8 cellular contexts compared by ENCODE assay signal in genomic region chr6:158660331-158660730, GRCh38. TPM values are rescaled to one million over a fixed set of nuclear protein-coding genes. Genes with fewer than 3 reads are reported as not detected.
A peak's percentile ranks its signal among the peaks of the same experiment; 100 is the strongest.
DNase-seq lines count a peak whose midpoint lies in the region; ATAC-seq, FAIRE-seq and TF ChIP-seq lines count a peak whose summit lies in the region.

No MANE protein-coding gene starts in this region.

- DNase-seq in activated T-helper 1 cell treated with Interleukin-2 at 50 U/mL for 16 hours (ENCODE audit: low read depth), result peak; percentile 31
- DNase-seq in activated T-helper 1 cell treated with anti-CD3 and anti-CD28 coated beads, Interleukin-12 subunit alpha, Interleukin-12 subunit beta, Interleukin-2, Interleukin-4 antibody, amounts not matched to agents 30 ng/mL and 10 ng/mL and 1 ng/mL, durations not matched to agents 14 hours and 24 hours and 36 hours (ENCODE audit: low spot score), result no peak
- peak; percentile 51 for DNase-seq in choroid plexus epithelial cell (ENCODE audit: low read depth)
- DNase-seq in pancreas, result peak in 1 of 6 donors; percentile 37
- no peak for DNase-seq in C1 segment of cervical spinal cord (lab: John Stamatoyannopoulos, UW)

- no peak overlapping the region for H3K9ac ChIP-seq in SU-DHL-6 (ENCODE audit: low read length)

- no peaks in the 10 kb centered on the region for H3K36me3 ChIP-seq in SU-DHL-6 (ENCODE audit: low read length)
- H3K36me3 ChIP-seq in pancreas, result no peaks in the 10 kb centered on the region

- H3K4me3 ChIP-seq in SU-DHL-6 (ENCODE audit: insufficient read depth, low read length, poor library complexity, severe bottlenecking) (no peak overlapping the region), choroid plexus epithelial cell (ENCODE audit: low read depth, low read length) (no peak overlapping the region), pancreas (no peak overlapping the region)

- WGBS in pancreas, 2 donors, result 24 to 28% methylated on average over 10 of the region's 10 CpGs

- H3K27ac ChIP-seq in SU-DHL-6 (ENCODE audit: low read depth, low read length), result no peak overlapping the region
- H3K27ac ChIP-seq in pancreas, result no peak overlapping the region

- no peaks in the 10 kb centered on the region for H3K9me3 ChIP-seq in SU-DHL-6 (ENCODE audit: insufficient read depth, low read length)
- no peaks in the 10 kb centered on the region for H3K9me3 ChIP-seq in pancreas

- H3K27me3 ChIP-seq in SU-DHL-6 (ENCODE audit: low read length), result no peaks in the 10 kb centered on the region
- H3K27me3 ChIP-seq in pancreas, result no peaks in the 10 kb centered on the region

- no peaks in the 10 kb centered on the region for H3F3A ChIP-seq in SU-DHL-6 (ENCODE audit: insufficient read depth)

- H3K4me1 Mint-ChIP-seq in activated T-helper 1 cell treated with anti-CD3 and anti-CD28 coated beads, Interleukin-12 subunit alpha, Interleukin-12 subunit beta, Interleukin-2, Interleukin-4 antibody, amounts not matched to agents 30 ng/mL and 10 ng/mL and 1 ng/mL, durations not matched to agents 14 hours and 24 hours and 36 hours (ENCODE audit: low read depth), result peaks cover 46% of the 10 kb centered on the region

- peak; percentile 41; the same call in 1 of the 2 replicates for TF ChIP-seq CTCF in LNCAP (IDR thresholded peaks at IDR 0.05)
- TF ChIP-seq CTCF in SU-DHL-6 (IDR thresholded peaks at IDR 0.05; ENCODE audit: insufficient read depth, low read length, poor library complexity, severe bottlenecking), result peak; percentile 59
- peak; percentile 80 for TF ChIP-seq CTCF in choroid plexus epithelial cell (conservative IDR thresholded peaks at IDR 0.05; ENCODE audit: low read depth, low read length)
- peak in 2 of 4 donors; percentile 48 to 60 for TF ChIP-seq CTCF in pancreas (IDR thresholded peaks at IDR 0.05)

- H3K79me2 ChIP-seq in SU-DHL-6 (ENCODE audit: insufficient read depth, low read length), result no peaks in the 10 kb centered on the region

- no peak overlapping the region for H2AFZ ChIP-seq in SU-DHL-6 (ENCODE audit: low read depth, low read length, severe bottlenecking)

- H3K27me3 Mint-ChIP-seq in activated T-helper 1 cell treated with anti-CD3 and anti-CD28 coated beads, Interleukin-12 subunit alpha, Interleukin-12 subunit beta, Interleukin-2, Interleukin-4 antibody, amounts not matched to agents 30 ng/mL and 10 ng/mL and 1 ng/mL, durations not matched to agents 14 hours and 24 hours and 36 hours (ENCODE audit: insufficient read depth), result no peaks in the 10 kb centered on the region

- peak; percentile 77 to 86 (median 80) for ATAC-seq in pancreas
- ATAC-seq in HG02763 (IDR thresholded peaks at IDR 0.05; ENCODE audit: unreplicated experiment), result no peak

- peaks cover 60% of the 10 kb centered on the region for H3K36me3 Mint-ChIP-seq in activated T-helper 1 cell treated with anti-CD3 and anti-CD28 coated beads, Interleukin-12 subunit alpha, Interleukin-12 subunit beta, Interleukin-2, Interleukin-4 antibody, amounts not matched to agents 30 ng/mL and 10 ng/mL and 1 ng/mL, durations not matched to agents 14 hours and 24 hours and 36 hours (ENCODE audit: low read depth)

- no peak overlapping the region for H3K4me3 Mint-ChIP-seq in activated T-helper 1 cell treated with anti-CD3 and anti-CD28 coated beads, Interleukin-12 subunit alpha, Interleukin-12 subunit beta, Interleukin-2, Interleukin-4 antibody, amounts not matched to agents 30 ng/mL and 10 ng/mL and 1 ng/mL, durations not matched to agents 14 hours and 24 hours and 36 hours

- no peaks in the 10 kb centered on the region for H3K4me1 ChIP-seq in pancreas

- H3K27ac Mint-ChIP-seq in activated T-helper 1 cell treated with anti-CD3 and anti-CD28 coated beads, Interleukin-12 subunit alpha, Interleukin-12 subunit beta, Interleukin-2, Interleukin-4 antibody, amounts not matched to agents 30 ng/mL and 10 ng/mL and 1 ng/mL, durations not matched to agents 14 hours and 24 hours and 36 hours, result no peak overlapping the region

- FAIRE-seq in pancreas (lab: Jason Lieb, UNC), result no peak

- no peaks in the 10 kb centered on the region for H3K9me2 ChIP-seq in SU-DHL-6 (replicated peaks; ENCODE audit: insufficient read depth, low read length)

- intact Hi-C loops in activated T-helper 1 cell treated with anti-CD3 and anti-CD28 coated beads, Interleukin-12 subunit alpha, Interleukin-12 subunit beta, Interleukin-2, Interleukin-4 antibody, amounts not matched to agents 30 ng/mL and 10 ng/mL and 1 ng/mL, durations not matched to agents 14 hours and 24 hours and 36 hours (cut with micrococcal nuclease), result loop anchor here (1.0 kb wide), 1 partner anchor 31 kb away; no protein-coding TSS in a partner anchor
- intact Hi-C loops in pancreas (cut with DNase I), result no loop called here

- no peaks in the 10 kb centered on the region for H4K20me1 ChIP-seq in SU-DHL-6 (ENCODE audit: low read depth, low read length)

- H3K4me2 ChIP-seq in SU-DHL-6 (ENCODE audit: low read depth, low read length, poor library complexity, severe bottlenecking), result no peak overlapping the region

- H3K9me3 Mint-ChIP-seq in activated T-helper 1 cell treated with anti-CD3 and anti-CD28 coated beads, Interleukin-12 subunit alpha, Interleukin-12 subunit beta, Interleukin-2, Interleukin-4 antibody, amounts not matched to agents 30 ng/mL and 10 ng/mL and 1 ng/mL, durations not matched to agents 14 hours and 24 hours and 36 hours, result no peaks in the 10 kb centered on the region

RNA-seq across cellular contexts. Expression of gene SYTL3, which starts 10.5 kb away (rescaled TPM):
- 123 and 139 TPM in 2 replicates for total RNA-seq in activated T-helper 1 cell treated with anti-CD3 and anti-CD28 coated beads, Interleukin-12 subunit alpha, Interleukin-12 subunit beta, Interleukin-2, Interleukin-4 antibody, amounts not matched to agents 30 ng/mL and 10 ng/mL and 1 ng/mL, durations not matched to agents 14 hours and 24 hours and 36 hours
- 1 to 10 TPM in 2 of 6 donors, under 1 TPM in 4; 0.28 to 1.9 (median 0.83) TPM for total RNA-seq in pancreas
- polyA plus RNA-seq in pancreas, result 1 to 10 TPM in 1 of 2 donors, under 1 TPM in 1; 0.57 to 1.6 TPM

RNA-seq across cellular contexts. Expression of gene DYNLT1, which starts 15.8 kb away (rescaled TPM):
- total RNA-seq in activated T-helper 1 cell treated with anti-CD3 and anti-CD28 coated beads, Interleukin-12 subunit alpha, Interleukin-12 subunit beta, Interleukin-2, Interleukin-4 antibody, amounts not matched to agents 30 ng/mL and 10 ng/mL and 1 ng/mL, durations not matched to agents 14 hours and 24 hours and 36 hours, result 103 and 105 TPM in 2 replicates
- 10 to 100 TPM; 19.0 to 51.3 (median 25.4) TPM for total RNA-seq in pancreas
- polyA plus RNA-seq in pancreas, result 10 to 100 TPM; 60.3 to 80.9 TPM

Comparison
In these comparisons a context has a peak if more than half of its experiments do, and no peak if none do; other contexts are left out.
1. DNase-seq: peak in activated T-helper 1 cell treated with Interleukin-2 at 50 U/mL for 16 hours (single experiment) and choroid plexus epithelial cell (single experiment); none in activated T-helper 1 cell treated with anti-CD3 and anti-CD28 coated beads, Interleukin-12 subunit alpha, Interleukin-12 subunit beta, Interleukin-2, Interleukin-4 antibody, amounts not matched to agents 30 ng/mL and 10 ng/mL and 1 ng/mL, durations not matched to agents 14 hours and 24 hours and 36 hours (single experiment) and C1 segment of cervical spinal cord (0 of 14).
2. RNA of gene SYTL3, which starts 10.5 kb away (total RNA-seq): 123 to 139 TPM in activated T-helper 1 cell treated with anti-CD3 and anti-CD28 coated beads, Interleukin-12 subunit alpha, Interleukin-12 subunit beta, Interleukin-2, Interleukin-4 antibody, amounts not matched to agents 30 ng/mL and 10 ng/mL and 1 ng/mL, durations not matched to agents 14 hours and 24 hours and 36 hours; 0.28 to 1.9 TPM in pancreas; every median in the first group is over 10 times any median in the second.